In genomic region chr9:129237195-129237611, GRCh38 we compare ENCODE assay signal across 9 cellular contexts. TPM values are rescaled to one million over a fixed set of nuclear protein-coding genes. Genes with fewer than 3 reads are reported as not detected.
DNase-seq lines count a peak whose midpoint lies in the region; ATAC-seq and TF ChIP-seq lines count a peak whose summit lies in the region.
"Had no signal": no experiment of that assay in that cellular context is flagged by ENCODE, and none has a peak within 500 bp of the region (broad histone marks: within the 10 kb centered on the region; RNA-seq: fewer than 3 reads in every experiment).

No MANE protein-coding gene starts in this region.

- ATAC-seq in GM19023 (IDR thresholded peaks at IDR 0.05; ENCODE audit: unreplicated experiment): no peak
- ATAC-seq in GM18498 (IDR thresholded peaks at IDR 0.05; ENCODE audit: unreplicated experiment): no peak

- peak overlapping the region; percentile 74 for H3K4me2 ChIP-seq in smooth muscle cell

- DNase-seq in HT1080 (ENCODE audit: low read depth) (peak; percentile 77), smooth muscle cell (lab: John Stamatoyannopoulos, UW; ENCODE audit: unreplicated experiment) (no peak), NCI-H1105 treated with DMSO at 0.1 percent for 48 hours (lab: John Stamatoyannopoulos, UW) (no peak), NCI-H345 (lab: John Stamatoyannopoulos, UW) (no peak)
- peak; percentile 32 for DNase-seq in activated CD4-positive, alpha-beta T cell treated with anti-CD3 and anti-CD28 coated beads for 1 hour

- peak overlapping the region; percentile 11 for H3K4me3 ChIP-seq in smooth muscle cell

- peak overlapping the region; percentile 48 for H3K4me3 Mint-ChIP-seq in dendritic cell treated with granulocyte-macrophage colony-stimulating factor and Interleukin-4, amounts not matched to agents 40 ng/mL and 50 ng/mL, for 4 days
- H3K4me3 Mint-ChIP-seq: neural crest cell had no signal

- H3K4me1 Mint-ChIP-seq in dendritic cell treated with granulocyte-macrophage colony-stimulating factor and Interleukin-4, amounts not matched to agents 40 ng/mL and 50 ng/mL, for 4 days (ENCODE audit: low read depth): peaks cover 57% of the 10 kb centered on the region

- H3K9me3 Mint-ChIP-seq in dendritic cell treated with granulocyte-macrophage colony-stimulating factor and Interleukin-4, amounts not matched to agents 40 ng/mL and 50 ng/mL, for 4 days: peaks cover 20% of the 10 kb centered on the region

- H3K9ac ChIP-seq in smooth muscle cell (ENCODE audit: low read depth): no peak overlapping the region

- H3K27me3 Mint-ChIP-seq in dendritic cell treated with granulocyte-macrophage colony-stimulating factor and Interleukin-4, amounts not matched to agents 40 ng/mL and 50 ng/mL, for 4 days: peaks cover 10% of the 10 kb centered on the region

- H3K36me3 ChIP-seq in smooth muscle cell (ENCODE audit: low read depth): no peaks in the 10 kb centered on the region

- intact Hi-C loops in dendritic cell treated with granulocyte-macrophage colony-stimulating factor and Interleukin-4, amounts not matched to agents 40 ng/mL and 50 ng/mL, for 4 days (cut with micrococcal nuclease): no loop called here

- no peaks in the 10 kb centered on the region for H4K20me1 ChIP-seq in smooth muscle cell (ENCODE audit: low read depth)

- no peaks in the 10 kb centered on the region for H3K9me3 ChIP-seq in smooth muscle cell (replicated peaks; ENCODE audit: low read depth)

- WGBS in smooth muscle cell (ENCODE audit: low lambda C conversion rate): 15% methylated on average over 13 of the region's 13 CpGs

- peaks cover 8% of the 10 kb centered on the region for H3F3A ChIP-seq in smooth muscle cell (ENCODE audit: low read depth)

- peak overlapping the region; percentile 13 for H2AFZ ChIP-seq in smooth muscle cell (ENCODE audit: low read depth)

- no peak overlapping the region for H3K27ac ChIP-seq in smooth muscle cell (ENCODE audit: low read depth)

- no peaks in the 10 kb centered on the region for H3K27me3 ChIP-seq in smooth muscle cell (ENCODE audit: low read depth)

- no peaks in the 10 kb centered on the region for H3K79me2 ChIP-seq in smooth muscle cell (ENCODE audit: low read depth)

- no peak for TF ChIP-seq CTCF in smooth muscle cell (IDR thresholded peaks at IDR 0.05; ENCODE audit: borderline replicate concordance, insufficient read depth, poor library complexity, severe bottlenecking)

- peaks cover 9% of the 10 kb centered on the region for H3K4me1 ChIP-seq in smooth muscle cell (ENCODE audit: low read depth)

- peak overlapping the region; percentile 64 for H3K27ac Mint-ChIP-seq in dendritic cell treated with granulocyte-macrophage colony-stimulating factor and Interleukin-4, amounts not matched to agents 40 ng/mL and 50 ng/mL, for 4 days

- H3K36me3 Mint-ChIP-seq in dendritic cell treated with granulocyte-macrophage colony-stimulating factor and Interleukin-4, amounts not matched to agents 40 ng/mL and 50 ng/mL, for 4 days (ENCODE audit: low read depth): no peaks in the 10 kb centered on the region

RNA-seq across cellular contexts. Expression of gene IER5L, which starts 59.1 kb away (rescaled TPM):
- 58.9 and 76.5 TPM in 2 replicates for total RNA-seq in HT1080 (2014; rRNA removed; shearing (Covaris generic))
- polyA plus RNA-seq in HT1080 (2015; cell fraction: cytosol; rRNA removed): 20.3 and 22.7 TPM in 2 replicates
- 23.0 and 25.0 TPM in 2 replicates for polyA plus RNA-seq in HT1080 (2015; cell fraction: nucleus; rRNA removed)
- 23.0 and 28.3 TPM in 2 replicates for total RNA-seq in smooth muscle cell
- 31.7 and 38.6 TPM in 2 replicates for polyA plus RNA-seq in smooth muscle cell

Comparison
In these comparisons a context has a peak if more than half of its experiments do, and no peak if none do; other contexts are left out.
1. DNase-seq: peak in HT1080 (single experiment) and activated CD4-positive, alpha-beta T cell treated with anti-CD3 and anti-CD28 coated beads for 1 hour (single experiment); none in smooth muscle cell (single experiment), NCI-H1105 treated with DMSO at 0.1 percent for 48 hours (single experiment) and NCI-H345 (single experiment).